34 cellular contexts compared by ENCODE assay signal in the genomic region with DNA sequence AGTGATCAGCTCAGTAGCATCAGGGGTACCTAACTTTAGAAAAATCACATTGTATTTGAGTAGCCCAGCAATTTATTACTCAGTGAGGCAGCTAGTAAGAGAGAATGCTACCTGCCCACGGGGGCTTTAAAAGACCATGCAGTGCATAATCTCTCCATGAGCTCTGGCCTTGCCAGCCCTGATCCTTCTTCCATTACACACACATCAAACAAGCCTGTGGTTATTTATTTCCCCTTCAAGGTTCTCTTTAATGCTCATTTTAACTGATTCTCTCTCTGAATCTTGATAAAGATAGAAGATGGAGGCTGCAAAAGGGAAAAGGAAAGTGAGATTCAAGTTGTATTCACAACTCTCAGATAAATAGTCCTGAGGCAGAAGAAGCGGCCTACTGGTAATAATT. TPM values are rescaled to one million over a fixed set of nuclear protein-coding genes. Genes with fewer than 3 reads are reported as not detected.
"Had no signal": no experiment of that assay in that cellular context is flagged by ENCODE, and none has a peak within 500 bp of the region (broad histone marks: within the 10 kb centered on the region; RNA-seq: fewer than 3 reads in every experiment).

No MANE protein-coding gene starts in this region.

- H3K27me3 Mint-ChIP-seq: activated CD4-positive, alpha-beta memory T cell treated with anti-CD3 and anti-CD28 coated beads for 36 hours; activated CD4-positive, alpha-beta T cell treated with anti-CD3 and anti-CD28 coated beads, Interleukin-2, amount 10 ng/mL, durations not matched to agents 24 days and 14 days; activated CD8-positive, alpha-beta memory T cell treated with anti-CD3 and anti-CD28 coated beads, Interleukin-2, amount 10 ng/mL, durations not matched to agents 7 days and 5 days; activated naive CD4-positive, alpha-beta T cell treated with anti-CD3 and anti-CD28 coated beads, Interleukin-2, amount 10 ng/mL, durations not matched to agents 7 days and 5 days; activated naive CD4-positive, alpha-beta T cell treated with anti-CD3 and anti-CD28 coated beads, Interleukin-2, amount 50 U/mL, for 24 hours; activated naive CD8-positive, alpha-beta T cell; activated naive CD8-positive, alpha-beta T cell treated with anti-CD3 and anti-CD28 coated beads, Interleukin-2, amount 10 ng/mL, durations not matched to agents 7 days and 5 days; activated naive CD8-positive, alpha-beta T cell treated with anti-CD3 and anti-CD28 coated beads, Interleukin-2, amount 50 U/mL, for 24 hours; activated T-cell treated with anti-CD3 and anti-CD28 coated beads, Interleukin-2, amount 50 U/mL, for 24 hours had no signal

- H3K4me3 Mint-ChIP-seq: activated B cell treated with CpG ODN at 0.5 μM for 24 hours; activated CD4-positive, alpha-beta memory T cell treated with anti-CD3 and anti-CD28 coated beads for 36 hours; activated CD4-positive, alpha-beta T cell treated with anti-CD3 and anti-CD28 coated beads, Interleukin-2, amount 10 ng/mL, durations not matched to agents 24 days and 14 days; activated CD8-positive, alpha-beta memory T cell treated with anti-CD3 and anti-CD28 coated beads, Interleukin-2, amount 10 ng/mL, durations not matched to agents 7 days and 5 days; activated CD8-positive, alpha-beta T cell treated with anti-CD3 and anti-CD28 coated beads, Interleukin-2, amount 10 ng/mL, durations not matched to agents 7 days and 5 days; activated naive CD4-positive, alpha-beta T cell treated with anti-CD3 and anti-CD28 coated beads, Interleukin-2, amount 10 ng/mL, durations not matched to agents 7 days and 5 days; activated naive CD4-positive, alpha-beta T cell treated with anti-CD3 and anti-CD28 coated beads, Interleukin-2, amount 50 U/mL, for 24 hours; activated naive CD8-positive, alpha-beta T cell; activated naive CD8-positive, alpha-beta T cell treated with anti-CD3 and anti-CD28 coated beads, Interleukin-2, amount 10 ng/mL, durations not matched to agents 7 days and 5 days; activated naive CD8-positive, alpha-beta T cell treated with anti-CD3 and anti-CD28 coated beads, Interleukin-2, amount 50 U/mL, for 24 hours; activated T-cell treated with anti-CD3 and anti-CD28 coated beads, Interleukin-2, amount 50 U/mL, for 24 hours; brain; central memory CD8-positive, alpha-beta T cell; T-helper 2 cell treated with Interferon-gamma antibody and Interleukin-4, amounts not matched to agents 5 μg/mL and 100 μg/mL, for 36 hours had no signal

- H3K27ac ChIP-seq: ascending aorta, cardiac muscle cell, VCaP had no signal

- DNase-seq: activated B cell treated with CpG ODN at 0.5 μM for 24 hours; activated CD4-positive, alpha-beta memory T cell treated with anti-CD3 and anti-CD28 coated beads for 36 hours; activated CD4-positive, alpha-beta T cell treated with anti-CD3 and anti-CD28 coated beads for 4 hours; activated CD4-positive, alpha-beta T cell treated with anti-CD3 and anti-CD28 coated beads, Interleukin-2, amount 10 ng/mL, durations not matched to agents 24 days and 14 days; activated CD4-positive, alpha-beta T cell treated with anti-CD3 and anti-CD28 coated beads, Interleukin-2, amount 50 U/mL, for 1 hour; activated CD4-positive, alpha-beta T cell treated with anti-CD3 and anti-CD28 coated beads, Interleukin-2, amount 50 U/mL, for 4 hours; activated CD4-positive, CD25-positive, alpha-beta regulatory T cell treated with anti-CD3 and anti-CD28 coated beads, Interleukin-2, amount 50 U/mL, for 72 hours; activated CD8-positive, alpha-beta memory T cell treated with anti-CD3 and anti-CD28 coated beads for 24 hours; activated CD8-positive, alpha-beta memory T cell treated with anti-CD3 and anti-CD28 coated beads, Interleukin-2, amount 10 ng/mL, durations not matched to agents 7 days and 5 days; activated CD8-positive, alpha-beta memory T cell treated with anti-CD3 and anti-CD28 coated beads, Interleukin-2, amount 50 U/mL, for 48 hours; activated CD8-positive, alpha-beta T cell treated with anti-CD3 and anti-CD28 coated beads, Interleukin-2, amount 10 ng/mL, durations not matched to agents 7 days and 5 days; activated effector memory CD4-positive, alpha-beta T cell treated with Interleukin-2 at 50 U/mL for 16 hours; activated gamma-delta T cell; activated naive CD4-positive, alpha-beta T cell treated with anti-CD3 and anti-CD28 coated beads, Interleukin-2, amount 10 ng/mL, durations not matched to agents 7 days and 5 days; activated naive CD4-positive, alpha-beta T cell treated with Interleukin-2 at 50 U/mL for 16 hours; activated naive CD8-positive, alpha-beta T cell treated with anti-CD3 and anti-CD28 coated beads, Interleukin-2, amount 10 ng/mL, durations not matched to agents 7 days and 5 days; activated naive CD8-positive, alpha-beta T cell treated with anti-CD3 and anti-CD28 coated beads, Interleukin-2, amount 50 U/mL, for 24 hours; activated T-cell treated with anti-CD3 and anti-CD28 coated beads, Interleukin-2, amount 50 U/mL, for 24 hours; activated T-cell treated with anti-CD3 and anti-CD28 coated beads, Interleukin-2, amount 50 U/mL, for 48 hours; amygdala; anterior cingulate cortex; caudate nucleus; cerebellar nuclear complex; T-helper 2 cell; T-helper 9 cell had no signal

- H3K27ac Mint-ChIP-seq: activated B cell treated with CpG ODN at 0.5 μM for 24 hours; activated CD4-positive, alpha-beta memory T cell treated with anti-CD3 and anti-CD28 coated beads for 36 hours; activated CD4-positive, alpha-beta T cell treated with anti-CD3 and anti-CD28 coated beads, Interleukin-2, amount 10 ng/mL, durations not matched to agents 24 days and 14 days; activated CD8-positive, alpha-beta memory T cell treated with anti-CD3 and anti-CD28 coated beads, Interleukin-2, amount 10 ng/mL, durations not matched to agents 7 days and 5 days; activated CD8-positive, alpha-beta T cell treated with anti-CD3 and anti-CD28 coated beads, Interleukin-2, amount 10 ng/mL, durations not matched to agents 7 days and 5 days; activated naive CD4-positive, alpha-beta T cell treated with anti-CD3 and anti-CD28 coated beads, Interleukin-2, amount 10 ng/mL, durations not matched to agents 7 days and 5 days; activated naive CD4-positive, alpha-beta T cell treated with anti-CD3 and anti-CD28 coated beads, Interleukin-2, amount 50 U/mL, for 24 hours; activated naive CD8-positive, alpha-beta T cell; activated naive CD8-positive, alpha-beta T cell treated with anti-CD3 and anti-CD28 coated beads, Interleukin-2, amount 10 ng/mL, durations not matched to agents 7 days and 5 days; activated naive CD8-positive, alpha-beta T cell treated with anti-CD3 and anti-CD28 coated beads, Interleukin-2, amount 50 U/mL, for 24 hours; activated T-cell treated with anti-CD3 and anti-CD28 coated beads, Interleukin-2, amount 50 U/mL, for 24 hours; activated T-helper 2 cell treated with anti-CD3 and anti-CD28 coated beads, Interferon-gamma antibody, Interleukin-2, Interleukin-4, amounts not matched to agents 10 μg/mL and 5 μg/mL and 100 μg/mL, durations not matched to agents 14 hours and 24 hours and 36 hours; brain; T-helper 2 cell treated with Interferon-gamma antibody and Interleukin-4, amounts not matched to agents 5 μg/mL and 100 μg/mL, for 36 hours had no signal

- H3K4me1 Mint-ChIP-seq: activated B cell treated with CpG ODN at 0.5 μM for 24 hours; activated CD4-positive, alpha-beta T cell treated with anti-CD3 and anti-CD28 coated beads, Interleukin-2, amount 10 ng/mL, durations not matched to agents 24 days and 14 days; activated CD8-positive, alpha-beta memory T cell treated with anti-CD3 and anti-CD28 coated beads, Interleukin-2, amount 10 ng/mL, durations not matched to agents 7 days and 5 days; activated naive CD4-positive, alpha-beta T cell treated with anti-CD3 and anti-CD28 coated beads, Interleukin-2, amount 10 ng/mL, durations not matched to agents 7 days and 5 days; activated naive CD8-positive, alpha-beta T cell treated with anti-CD3 and anti-CD28 coated beads, Interleukin-2, amount 50 U/mL, for 24 hours; brain; central memory CD8-positive, alpha-beta T cell had no signal

- H3K4me1 ChIP-seq: ascending aorta had no signal

- H3K36me3 ChIP-seq: ascending aorta, cardiac muscle cell had no signal

- H3K27me3 ChIP-seq: ascending aorta, cardiac muscle cell had no signal

- ATAC-seq: activated CD8-positive, alpha-beta memory T cell treated with anti-CD3 and anti-CD28 coated beads, Interleukin-2, amount 10 ng/mL, durations not matched to agents 7 days and 5 days; activated CD8-positive, alpha-beta T cell treated with anti-CD3 and anti-CD28 coated beads, Interleukin-2, amount 10 ng/mL, durations not matched to agents 7 days and 5 days; activated naive CD8-positive, alpha-beta T cell treated with anti-CD3 and anti-CD28 coated beads, Interleukin-2, amount 50 U/mL, for 24 hours had no signal

- H3K4me3 ChIP-seq: ascending aorta, cardiac muscle cell had no signal

RNA-seq across cellular contexts. Expression of a gene that starts 22.3 kb away (rescaled TPM):
- total RNA-seq: ascending aorta had no signal
